In the genomic region with DNA sequence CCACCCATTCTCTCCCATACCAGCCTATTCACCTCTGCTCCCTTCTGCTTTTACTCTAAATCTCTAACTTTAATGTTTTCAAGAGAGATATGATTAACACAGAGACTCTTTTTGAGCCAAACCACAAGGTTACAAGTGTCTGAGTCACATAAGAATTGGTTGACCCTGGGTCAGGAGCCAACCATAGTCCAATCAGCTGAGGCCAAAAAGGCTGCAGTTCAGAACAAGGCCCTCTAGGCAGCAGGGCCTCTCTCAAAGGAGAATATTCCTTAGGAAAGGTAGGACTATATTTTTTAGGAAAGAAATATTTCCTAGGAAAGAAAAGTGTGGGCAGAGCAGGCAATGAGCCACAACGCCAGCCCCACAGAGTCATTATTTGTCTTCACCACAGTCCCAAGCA, we compare ENCODE assay signal across 8 cellular contexts. TPM values are rescaled to one million over a fixed set of nuclear protein-coding genes. Genes with fewer than 3 reads are reported as not detected.
A peak's percentile ranks its signal among the peaks of the same experiment; 100 is the strongest.
DNase-seq lines count a peak whose midpoint lies in the region; ATAC-seq and TF ChIP-seq lines count a peak whose summit lies in the region.

No MANE protein-coding gene starts in this region.

- H3K27ac Mint-ChIP-seq in T-cell, result peak overlapping the region; percentile 29 to 94
- peak overlapping the region; percentile 97 for H3K27ac Mint-ChIP-seq in stimulated activated memory B cell treated with anti-CD40 and anti-IgM and Interleukin-4, amounts not matched to agents 10 μg/mL and 1 μg/mL and 100 μg/mL, for 72 hours

- peak overlapping the region; percentile 97 to 98 (median 98) for H3K4me3 Mint-ChIP-seq in T-cell
- H3K4me3 Mint-ChIP-seq in stimulated activated memory B cell treated with anti-CD40 and anti-IgM and Interleukin-4, amounts not matched to agents 10 μg/mL and 1 μg/mL and 100 μg/mL, for 72 hours, result no peak overlapping the region

- ATAC-seq in HG02938 (IDR thresholded peaks at IDR 0.05; ENCODE audit: unreplicated experiment) (peak; percentile 30), T-cell (replicated peaks in 1 of 4) (no peak), GM19455 (IDR thresholded peaks at IDR 0.05; ENCODE audit: unreplicated experiment) (no peak)
- no peak for ATAC-seq in stimulated activated memory B cell treated with anti-CD40 and anti-IgM and Interleukin-4, amounts not matched to agents 10 μg/mL and 1 μg/mL and 100 μg/mL, for 72 hours

- TF ChIP-seq CTCF in fibroblast of pulmonary artery (IDR thresholded peaks at IDR 0.05; ENCODE audit: low read length, missing control alignments), result no peak

- DNase-seq in activated gamma-delta T cell treated with Interleukin-2 at 50 U/mL for 16 hours, result peak; percentile 21
- no peak for DNase-seq in activated gamma-delta T cell (lab: John Stamatoyannopoulos, UW)
- no peak for DNase-seq in T-cell
- peak; percentile 62 for DNase-seq in fibroblast of pulmonary artery (ENCODE audit: low read depth)
- no peak for DNase-seq in NCI-H2227 treated with DMSO at 0.1 percent for 48 hours (lab: John Stamatoyannopoulos, UW)

- peaks cover 12 to 18% (median 16%) of the 10 kb centered on the region in 3 donors for H3K9me3 Mint-ChIP-seq in T-cell
- H3K9me3 Mint-ChIP-seq in stimulated activated memory B cell treated with anti-CD40 and anti-IgM and Interleukin-4, amounts not matched to agents 10 μg/mL and 1 μg/mL and 100 μg/mL, for 72 hours, result peaks cover 15% of the 10 kb centered on the region

- H3K4me3 ChIP-seq in fibroblast of pulmonary artery (replicated peaks; ENCODE audit: low read depth, low read length), result no peak overlapping the region

- H3K36me3 Mint-ChIP-seq in T-cell, result peaks cover 25% of the 10 kb centered on the region
- peaks cover 33% of the 10 kb centered on the region for H3K36me3 Mint-ChIP-seq in stimulated activated memory B cell treated with anti-CD40 and anti-IgM and Interleukin-4, amounts not matched to agents 10 μg/mL and 1 μg/mL and 100 μg/mL, for 72 hours

- CTCF ChIA-PET in T-cell (lab: Charles Lee), result no interaction called here

- no peaks in the 10 kb centered on the region for H3K27me3 Mint-ChIP-seq in T-cell
- no peaks in the 10 kb centered on the region for H3K27me3 Mint-ChIP-seq in stimulated activated memory B cell treated with anti-CD40 and anti-IgM and Interleukin-4, amounts not matched to agents 10 μg/mL and 1 μg/mL and 100 μg/mL, for 72 hours

- H3K4me1 Mint-ChIP-seq in T-cell, result peaks cover 61 to 69% (median 67%) of the 10 kb centered on the region in 3 donors
- peaks cover 43% of the 10 kb centered on the region for H3K4me1 Mint-ChIP-seq in stimulated activated memory B cell treated with anti-CD40 and anti-IgM and Interleukin-4, amounts not matched to agents 10 μg/mL and 1 μg/mL and 100 μg/mL, for 72 hours

- POLR2A ChIA-PET in T-cell (lab: Charles Lee), result interaction anchor here in 1 of 2 donors (1.3 kb wide), 1 partner anchor 8 kb away, joined by 4 read pairs; no protein-coding TSS in a partner anchor

RNA-seq across cellular contexts. Expression of a gene that starts 2.3 kb away (rescaled TPM):
- total RNA-seq in T-cell, result 10 to 100 TPM; 33.7 to 73.2 (median 47.8) TPM

Comparison
In these comparisons a context has a peak if more than half of its experiments do, and no peak if none do; other contexts are left out.
1. DNase-seq: peak in activated gamma-delta T cell treated with Interleukin-2 at 50 U/mL for 16 hours (single experiment) and fibroblast of pulmonary artery (single experiment); none in activated gamma-delta T cell (single experiment), T-cell (0 of 34) and NCI-H2227 treated with DMSO at 0.1 percent for 48 hours (single experiment).